Comparison of ENCODE assay signal across 19 cellular contexts in the genomic region with DNA sequence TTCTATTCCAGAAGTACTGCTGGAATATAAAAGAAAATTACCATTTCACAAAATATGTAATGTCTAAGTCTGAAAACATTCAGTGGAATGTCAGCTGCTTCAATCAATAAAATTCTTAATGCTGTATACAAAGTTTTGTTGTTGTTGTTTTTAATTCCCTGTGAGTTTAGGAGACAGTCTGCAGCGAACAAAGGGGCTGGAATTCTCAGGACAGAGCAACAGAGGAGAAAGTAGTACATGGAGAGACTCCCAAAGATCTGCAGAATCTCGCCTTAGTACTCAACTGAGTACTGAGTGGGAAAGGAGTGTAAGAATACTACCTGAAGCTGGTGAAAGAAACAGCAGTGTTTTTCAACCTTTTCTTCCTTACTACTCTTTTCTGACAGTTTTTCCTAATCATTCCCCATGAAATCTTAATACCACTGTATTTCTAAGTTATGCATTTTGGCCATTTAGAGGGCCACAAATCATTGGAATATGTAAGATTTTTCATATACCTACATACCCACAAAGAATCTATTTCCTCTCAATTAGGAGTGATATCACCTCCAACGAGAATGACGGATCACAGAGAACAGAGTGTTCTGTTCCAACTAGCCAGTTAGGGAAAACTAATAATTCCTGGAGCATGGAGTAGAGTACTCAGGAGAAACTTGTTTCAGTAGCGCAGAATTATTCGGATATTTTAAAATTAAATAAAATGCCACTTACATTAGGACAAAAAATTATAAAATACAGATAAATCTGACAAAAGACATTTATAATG. TPM values are rescaled to one million over a fixed set of nuclear protein-coding genes. Genes with fewer than 3 reads are reported as not detected.
A peak's percentile ranks its signal among the peaks of the same experiment; 100 is the strongest.
DNase-seq lines count a peak whose midpoint lies in the region; ATAC-seq and TF ChIP-seq lines count a peak whose summit lies in the region.
"Had no signal": no experiment of that assay in that cellular context is flagged by ENCODE, and none has a peak within 500 bp of the region (broad histone marks: within the 10 kb centered on the region; RNA-seq: fewer than 3 reads in every experiment).

No MANE protein-coding gene starts in this region.

- no peaks in the 10 kb centered on the region for H3F3A ChIP-seq in GM23338 (replicated peaks; ENCODE audit: low read depth)

- peaks cover 31% of the 10 kb centered on the region for H3K4me1 ChIP-seq in GM23338 (ENCODE audit: insufficient read depth)
- peaks cover 27% of the 10 kb centered on the region for H3K4me1 ChIP-seq in body of pancreas
- peaks cover 57% of the 10 kb centered on the region for H3K4me1 ChIP-seq in suprapubic skin
- H3K4me1 ChIP-seq: BE2C had no signal

- no peak overlapping the region for H3K4me3 ChIP-seq in GM23338
- no peak overlapping the region for H3K4me3 ChIP-seq in body of pancreas
- no peak overlapping the region for H3K4me3 ChIP-seq in suprapubic skin

- 69% methylated on average over 6 of the region's 6 CpGs for WGBS in body of pancreas, 2 donors
- WGBS in suprapubic skin, result 70% methylated on average over 6 of the region's 6 CpGs

- TF ChIP-seq POLR2A in body of pancreas (IDR thresholded peaks at IDR 0.05) (no peak), suprapubic skin (IDR thresholded peaks at IDR 0.05) (no peak), erythroblast (IDR thresholded peaks at IDR 0.05; ENCODE audit: low read length) (no peak)

- DNase-seq in GM23338 (ENCODE audit: low spot score), result no peak
- DNase-seq in body of pancreas, result peak in 1 of 4 donors; percentile 10
- peak; percentile 40 for DNase-seq in medulla oblongata (ENCODE audit: extremely low spot score)
- no peak for DNase-seq in suprapubic skin (ENCODE audit: low spot score in 2 of 2)
- DNase-seq in stimulated activated CD4-positive, alpha-beta T cell treated with anti-CD3 and anti-CD28 coated beads, Interleukin-2, amount 100 ng/mL, for 48 hours, result no peak
- DNase-seq in NCI-H82 (lab: John Stamatoyannopoulos, UW), result no peak
- DNase-seq in erythroblast (lab: John Stamatoyannopoulos, UW), result no peak
- DNase-seq: activated CD4-positive, alpha-beta T cell treated with anti-CD3 and anti-CD28 coated beads for 1 hour; activated CD8-positive, alpha-beta memory T cell treated with anti-CD3 and anti-CD28 coated beads, Interleukin-2, amount 50 U/mL, for 4 hours; activated naive CD4-positive, alpha-beta T cell treated with Interleukin-2 at 50 U/mL for 16 hours; BE2C; effector CD8-positive, alpha-beta T cell; MM.1S; NCI-H2081 treated with DMSO at 0.1 percent for 48 hours; SHP77 had no signal

- TF ChIP-seq CTCF in GM23338 (conservative IDR thresholded peaks at IDR 0.05; ENCODE audit: low read depth in 2 of 2), result no peak
- TF ChIP-seq CTCF in body of pancreas (IDR thresholded peaks at IDR 0.05), result no peak
- TF ChIP-seq CTCF in suprapubic skin (IDR thresholded peaks at IDR 0.05), result no peak

- H4K20me1 ChIP-seq in GM23338 (replicated peaks; ENCODE audit: insufficient read depth), result peaks cover 20% of the 10 kb centered on the region

- no peaks in the 10 kb centered on the region for H3K9me2 ChIP-seq in GM23338 (ENCODE audit: insufficient read depth)

- H3K27me3 ChIP-seq in GM23338 (ENCODE audit: insufficient read depth) (no peaks in the 10 kb centered on the region), body of pancreas (no peaks in the 10 kb centered on the region), suprapubic skin (no peaks in the 10 kb centered on the region)
- H3K27me3 ChIP-seq: BE2C had no signal

- intact Hi-C loops in body of pancreas (cut with DNase I), result no loop called here

- H3K27ac Mint-ChIP-seq in GM23338, result peak overlapping the region; percentile 57; the same call in 1 of the 2 replicates
- H3K27ac Mint-ChIP-seq: T-helper 2 cell treated with Interferon-gamma antibody and Interleukin-4, amounts not matched to agents 5 μg/mL and 100 μg/mL, for 36 hours had no signal

- H3K79me2 ChIP-seq in GM23338 (replicated peaks; ENCODE audit: insufficient read depth), result peaks cover 80% of the 10 kb centered on the region

- H3K4me2 ChIP-seq in GM23338, result no peak overlapping the region

- H3K27me3 Mint-ChIP-seq in GM23338 (ENCODE audit: insufficient read depth, low read depth, poor library complexity), result peaks cover 2% of the 10 kb centered on the region

- H3K27ac ChIP-seq in GM23338 (ENCODE audit: low read depth), result no peak overlapping the region
- peak overlapping the region in 3 of 4 donors; percentile 25 to 56 (median 54) for H3K27ac ChIP-seq in body of pancreas
- H3K27ac ChIP-seq in suprapubic skin, result peak overlapping the region; percentile 70
- H3K27ac ChIP-seq: parathyroid adenoma had no signal

- H3K4me1 Mint-ChIP-seq in GM23338, result peaks cover 36% of the 10 kb centered on the region

- no peaks in the 10 kb centered on the region for H3K36me3 Mint-ChIP-seq in GM23338 (ENCODE audit: low read depth)

- no peaks in the 10 kb centered on the region for H3K36me3 ChIP-seq in GM23338 (ENCODE audit: insufficient read depth)
- H3K36me3 ChIP-seq in body of pancreas (replicated peaks in 1 of 2; ENCODE audit: insufficient read depth in 1 of 2, low read depth in 2 of 2), result no peaks in the 10 kb centered on the region
- H3K36me3 ChIP-seq in suprapubic skin, result no peaks in the 10 kb centered on the region
- H3K36me3 ChIP-seq: BE2C, thoracic aorta had no signal

- no peak for TF ChIP-seq EP300 in suprapubic skin (IDR thresholded peaks at IDR 0.05)

- peak; percentile 49; the same call in 2 of the 3 replicates for ATAC-seq in GM23338
- peak; percentile 90 for ATAC-seq in body of pancreas
- ATAC-seq in HG02623 (IDR thresholded peaks at IDR 0.05; ENCODE audit: unreplicated experiment), result no peak

- H3K9me3 ChIP-seq in body of pancreas (no peaks in the 10 kb centered on the region), suprapubic skin (no peaks in the 10 kb centered on the region)
- H3K9me3 ChIP-seq: BE2C, thoracic aorta had no signal

- no peak overlapping the region for H2AFZ ChIP-seq in GM23338
- H2AFZ ChIP-seq: parathyroid adenoma had no signal

- H3K4me3 Mint-ChIP-seq in GM23338, result no peak overlapping the region
- H3K4me3 Mint-ChIP-seq: T-helper 2 cell treated with Interferon-gamma antibody and Interleukin-4, amounts not matched to agents 5 μg/mL and 100 μg/mL, for 36 hours had no signal

- H3K9me3 Mint-ChIP-seq in GM23338, result no peaks in the 10 kb centered on the region

TF ChIP-seq in GM23338, 12 proteins besides CTCF, POLR2A, EP300 and RAD21 (continues in another document):
- TF ChIP-seq JUNB (IDR thresholded peaks at IDR 0.05; ENCODE audit: unreplicated experiment), result no peak
- TF ChIP-seq STAT1 (IDR thresholded peaks at IDR 0.05; ENCODE audit: unreplicated experiment), result no peak
- no peak for TF ChIP-seq ZNF331 (CRISPR knock-in tag; IDR thresholded peaks at IDR 0.05; ENCODE audit: low read depth)
- no peak for TF ChIP-seq CREB1 (CRISPR knock-in tag; IDR thresholded peaks at IDR 0.05; ENCODE audit: low read depth)
- no peak for TF ChIP-seq EZH2 (IDR thresholded peaks at IDR 0.05; ENCODE audit: low read depth, unreplicated experiment)
- no peak for TF ChIP-seq ZNF114 (CRISPR knock-in tag; IDR thresholded peaks at IDR 0.05)

RNA-seq across cellular contexts. Expression of gene ANKRD28, which starts 16.0 kb away (rescaled TPM):
- 61.3 and 63.7 TPM in 2 replicates for total RNA-seq in GM23338 (2014; rRNA removed; shearing (Covaris generic))
- 13.9 and 15.2 TPM in 2 replicates for polyA plus RNA-seq in GM23338 (2016; fragmentation: Nextera tagmentation; extraction: Ambion mirVana)
- total RNA-seq in body of pancreas (10 to 100 TPM; 26.7 to 37.1 TPM), suprapubic skin (10 to 100 TPM; 24.4 to 62.3 (median 48.3) TPM)
